Comparison of ENCODE assay signal across 18 cellular contexts in the genomic region with DNA sequence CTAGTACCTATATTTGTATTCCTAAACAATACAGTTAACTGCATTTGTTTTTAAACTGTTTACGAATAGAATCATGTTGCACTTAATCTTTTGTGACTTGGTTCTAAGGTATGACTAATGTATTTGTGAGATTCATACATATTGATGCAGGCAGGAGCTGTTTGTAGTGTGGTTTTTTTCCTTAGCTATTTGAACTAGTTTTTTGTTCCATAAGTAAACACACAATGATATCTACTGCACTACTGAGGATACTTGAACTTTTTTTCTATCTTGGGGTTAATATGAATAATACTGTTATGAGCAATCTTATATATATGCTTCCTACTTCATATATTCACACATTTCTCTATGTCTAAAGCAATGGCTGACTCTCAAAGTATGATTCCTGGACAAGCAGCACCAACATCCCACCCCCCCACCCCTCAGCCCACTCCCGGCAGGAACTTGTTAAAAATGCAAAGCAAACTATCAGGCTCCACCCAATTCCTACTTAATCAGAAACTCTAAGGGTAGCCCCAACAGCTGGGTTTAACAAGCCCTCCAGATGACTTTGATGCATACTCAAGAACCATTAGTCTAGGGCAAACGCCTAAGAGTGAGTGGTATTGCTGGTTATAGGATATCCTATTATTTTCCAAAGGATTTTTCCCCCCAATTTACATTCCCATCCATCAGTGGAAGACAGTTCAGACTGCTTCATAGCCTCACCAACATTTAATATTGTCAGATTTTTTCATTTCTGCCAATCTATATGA. TPM values are rescaled to one million over a fixed set of nuclear protein-coding genes. Genes with fewer than 3 reads are reported as not detected.
DNase-seq lines count a peak whose midpoint lies in the region; ATAC-seq, FAIRE-seq and TF ChIP-seq lines count a peak whose summit lies in the region.
"Had no signal": no experiment of that assay in that cellular context is flagged by ENCODE, and none has a peak within 500 bp of the region (broad histone marks: within the 10 kb centered on the region; RNA-seq: fewer than 3 reads in every experiment).

No MANE protein-coding gene starts in this region.

- 0 out of 2 replicates have a peak, but pooled peaks cover 4% of the 10 kb centered on the region for H4K20me1 ChIP-seq in KMS-11 (ENCODE audit: insufficient read depth)
- peaks cover 61% of the 10 kb centered on the region for H4K20me1 ChIP-seq in astrocyte (ENCODE audit: insufficient read depth, low read length)

- H3K4me3 Mint-ChIP-seq in activated CD4-positive, alpha-beta T cell treated with anti-CD3 and anti-CD28 coated beads, Interleukin-2, amount 10 ng/mL, durations not matched to agents 24 days and 14 days: no peak overlapping the region
- H3K4me3 Mint-ChIP-seq in astrocyte (ENCODE audit: unreplicated experiment): no peak overlapping the region
- H3K4me3 Mint-ChIP-seq: naive B cell had no signal

- H3K4me2 ChIP-seq in KMS-11 (peak overlapping the region; percentile 5; the same call in 1 of the 2 replicates), astrocyte (ENCODE audit: low read length) (no peak overlapping the region)

- TF ChIP-seq CTCF in KMS-11 (conservative IDR thresholded peaks at IDR 0.05; ENCODE audit: low read depth, low read length) (no peak), astrocyte (IDR thresholded peaks at IDR 0.05; ENCODE audit: insufficient read depth, low read depth, low read length) (no peak), transverse colon (IDR thresholded peaks at IDR 0.05) (no peak)

- H3K79me2 ChIP-seq in KMS-11 (ENCODE audit: insufficient read depth, low read depth): peaks cover 64% of the 10 kb centered on the region
- H3K79me2 ChIP-seq in astrocyte (ENCODE audit: insufficient read depth, low read length): peaks cover 82% of the 10 kb centered on the region

- H3K4me1 Mint-ChIP-seq in activated CD4-positive, alpha-beta T cell treated with anti-CD3 and anti-CD28 coated beads, Interleukin-2, amount 10 ng/mL, durations not matched to agents 24 days and 14 days: peaks cover 26% of the 10 kb centered on the region
- H3K4me1 Mint-ChIP-seq in astrocyte (ENCODE audit: low read depth, unreplicated experiment): no peaks in the 10 kb centered on the region

- TF ChIP-seq POLR2A in transverse colon (IDR thresholded peaks at IDR 0.05): no peak

- H3K4me3 ChIP-seq in KMS-11 (IDR thresholded peaks at IDR 0.05; ENCODE audit: insufficient read depth, low read depth, low read length) (no peak overlapping the region), astrocyte (ENCODE audit: insufficient read depth, low read depth, low read length) (no peak overlapping the region), transverse colon (no peak overlapping the region)
- H3K4me3 ChIP-seq: gastroesophageal sphincter, lower lobe of right lung, Peyer's patch, psoas muscle had no signal

- intact Hi-C loops in activated CD4-positive, alpha-beta T cell treated with anti-CD3 and anti-CD28 coated beads, Interleukin-2, amount 10 ng/mL, durations not matched to agents 24 days and 14 days (cut with micrococcal nuclease): no loop called here
- intact Hi-C loops in transverse colon (cut with DNase I; ENCODE audit: low total_unique reads): no loop called here

- H3K9me3 ChIP-seq in astrocyte (ENCODE audit: insufficient read depth, low read depth, low read length): no peaks in the 10 kb centered on the region
- H3K9me3 ChIP-seq in transverse colon: no peaks in the 10 kb centered on the region
- H3K9me3 ChIP-seq: gastroesophageal sphincter, lower lobe of right lung, Peyer's patch, psoas muscle had no signal

- no peaks in the 10 kb centered on the region for H3K27me3 ChIP-seq in KMS-11 (ENCODE audit: insufficient read depth, low read depth)
- H3K27me3 ChIP-seq in astrocyte (ENCODE audit: insufficient read depth, low read length): no peaks in the 10 kb centered on the region
- no peaks in the 10 kb centered on the region for H3K27me3 ChIP-seq in transverse colon
- H3K27me3 ChIP-seq: gastroesophageal sphincter, Peyer's patch had no signal

- ATAC-seq in HG02610 (IDR thresholded peaks at IDR 0.05; ENCODE audit: unreplicated experiment): no peak
- ATAC-seq in GM18511 (IDR thresholded peaks at IDR 0.05; ENCODE audit: unreplicated experiment): no peak
- ATAC-seq: gastroesophageal sphincter, psoas muscle had no signal

- H3K27ac Mint-ChIP-seq in activated CD4-positive, alpha-beta T cell treated with anti-CD3 and anti-CD28 coated beads, Interleukin-2, amount 10 ng/mL, durations not matched to agents 24 days and 14 days: no peak overlapping the region
- no peak overlapping the region for H3K27ac Mint-ChIP-seq in astrocyte (ENCODE audit: unreplicated experiment)

- H3K36me3 ChIP-seq in KMS-11 (ENCODE audit: insufficient read depth): no peaks in the 10 kb centered on the region
- no peaks in the 10 kb centered on the region for H3K36me3 ChIP-seq in astrocyte (ENCODE audit: insufficient read depth, low read length)
- no peaks in the 10 kb centered on the region for H3K36me3 ChIP-seq in transverse colon
- H3K36me3 ChIP-seq: gastroesophageal sphincter, lower lobe of right lung, Peyer's patch had no signal

- DNase-seq in activated CD4-positive, alpha-beta T cell treated with anti-CD3 and anti-CD28 coated beads, Interleukin-2, amount 10 ng/mL, durations not matched to agents 24 days and 14 days: peak; percentile 7
- no peak for DNase-seq in activated CD4-positive, alpha-beta T cell treated with anti-CD3 and anti-CD28 coated beads, Interleukin-2, amount 50 U/mL, for 48 hours
- DNase-seq in astrocyte (ENCODE audit: low read depth) (peak; percentile 46), renal cortical epithelial cell (ENCODE audit: low read depth) (peak; percentile 65), transverse colon (no peak)
- DNase-seq: GF-D8, lower lobe of right lung, naive B cell, NCI-H187, NCI-H526, Peyer's patch, psoas muscle had no signal

- in situ Hi-C loops in transverse colon (cut with MboI; ENCODE audit: low pct_ligation_motif_present in 1 of 4, low pct_unique_long_range_greater_than_20kb in 1 of 4, low sequenced_read_pairs in 3 of 4): no loop called here

- no peak overlapping the region for H3K9ac ChIP-seq in KMS-11
- no peak overlapping the region for H3K9ac ChIP-seq in astrocyte (ENCODE audit: low read length)

- 71 to 73% methylated on average over 3 of the region's 3 CpGs for WGBS in transverse colon (ENCODE audit: low coverage in 1 of 2), 2 donors

- peaks cover 10% of the 10 kb centered on the region for H3K36me3 Mint-ChIP-seq in activated CD4-positive, alpha-beta T cell treated with anti-CD3 and anti-CD28 coated beads, Interleukin-2, amount 10 ng/mL, durations not matched to agents 24 days and 14 days (ENCODE audit: low read depth)
- H3K36me3 Mint-ChIP-seq in astrocyte (ENCODE audit: low read depth, unreplicated experiment): peaks cover 7% of the 10 kb centered on the region

- FAIRE-seq in astrocyte (lab: Jason Lieb, UNC): no peak
- FAIRE-seq: colon, urothelium cell line had no signal

- no peak for TF ChIP-seq EP300 in transverse colon (IDR thresholded peaks at IDR 0.05; ENCODE audit: low read depth)

- H3K27me3 Mint-ChIP-seq in activated CD4-positive, alpha-beta T cell treated with anti-CD3 and anti-CD28 coated beads, Interleukin-2, amount 10 ng/mL, durations not matched to agents 24 days and 14 days: no peaks in the 10 kb centered on the region
- no peaks in the 10 kb centered on the region for H3K27me3 Mint-ChIP-seq in astrocyte (ENCODE audit: low read depth, unreplicated experiment)
- H3K27me3 Mint-ChIP-seq: naive B cell had no signal

- H2AFZ ChIP-seq in KMS-11 (ENCODE audit: low read depth): no peak overlapping the region
- no peak overlapping the region for H2AFZ ChIP-seq in astrocyte (ENCODE audit: low read depth, low read length)

- peaks cover 8% of the 10 kb centered on the region for H3K9me3 Mint-ChIP-seq in activated CD4-positive, alpha-beta T cell treated with anti-CD3 and anti-CD28 coated beads, Interleukin-2, amount 10 ng/mL, durations not matched to agents 24 days and 14 days
- peaks cover 3% of the 10 kb centered on the region for H3K9me3 Mint-ChIP-seq in astrocyte (ENCODE audit: unreplicated experiment)

- H3K4me1 ChIP-seq in KMS-11 (ENCODE audit: low read depth, poor library complexity, severe bottlenecking) (peaks cover 58% of the 10 kb centered on the region), astrocyte (ENCODE audit: insufficient read depth, low read length) (no peaks in the 10 kb centered on the region), transverse colon (peaks cover 0 to 4% (median 1%) of the 10 kb centered on the region in 4 donors)
- H3K4me1 ChIP-seq: Peyer's patch had no signal

- H3K27ac ChIP-seq in KMS-11 (no peak overlapping the region), astrocyte (ENCODE audit: low read depth, low read length) (no peak overlapping the region), transverse colon (no peak overlapping the region)
- H3K27ac ChIP-seq: gastroesophageal sphincter, lower lobe of right lung, Peyer's patch, psoas muscle had no signal

RNA-seq across cellular contexts. Expression of a gene that starts 25.8 kb away (rescaled TPM):
- total RNA-seq in activated CD4-positive, alpha-beta T cell treated with anti-CD3 and anti-CD28 coated beads, Interleukin-2, amount 10 ng/mL, durations not matched to agents 24 days and 14 days: 22.4 and 23.5 TPM in 2 replicates
- total RNA-seq in astrocyte: 24.1 and 26.0 TPM in 2 replicates
- 13.2 and 35.9 TPM in 2 replicates for total RNA-seq in renal cortical epithelial cell
- 10 to 100 TPM; 20.9 to 51.8 (median 34.8) TPM for total RNA-seq in transverse colon

Comparison
In these comparisons a context has a peak if more than half of its experiments do, and no peak if none do; other contexts are left out.
1. DNase-seq: peak in activated CD4-positive, alpha-beta T cell treated with anti-CD3 and anti-CD28 coated beads, Interleukin-2, amount 10 ng/mL, durations not matched to agents 24 days and 14 days (single experiment), astrocyte (single experiment) and renal cortical epithelial cell (single experiment); none in activated CD4-positive, alpha-beta T cell treated with anti-CD3 and anti-CD28 coated beads, Interleukin-2, amount 50 U/mL, for 48 hours (0 of 2) and transverse colon (single experiment).